Comparison of ENCODE assay signal across 17 cellular contexts in the genomic region with DNA sequence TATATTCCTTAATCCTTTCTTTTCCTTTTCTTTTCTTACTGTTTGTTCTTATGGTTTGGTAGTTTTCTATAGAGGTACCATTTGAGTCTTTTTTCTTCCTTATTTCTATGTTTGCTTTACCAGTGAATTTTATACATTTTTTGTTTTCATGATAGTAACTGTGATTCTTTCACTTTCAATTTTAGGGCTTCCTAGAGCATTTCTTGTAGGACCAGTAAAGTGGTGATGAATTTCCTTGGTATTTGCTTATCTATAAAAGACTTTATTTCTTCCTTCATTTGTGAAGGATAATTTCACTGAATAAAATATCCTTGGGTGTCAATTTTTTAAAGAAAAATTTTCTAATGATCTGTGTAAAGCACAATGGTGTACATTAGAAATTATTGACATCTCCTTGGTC.
DNase-seq lines count a peak whose midpoint lies in the region; ATAC-seq and TF ChIP-seq lines count a peak whose summit lies in the region.
"Had no signal": no experiment of that assay in that cellular context is flagged by ENCODE, and none has a peak within 500 bp of the region (broad histone marks: within the 10 kb centered on the region; RNA-seq: fewer than 3 reads in every experiment).

No MANE protein-coding gene starts in this region.

- H3K36me3 Mint-ChIP-seq in activated T-cell treated with anti-CD3 and anti-CD28 coated beads, Interleukin-2, amount 50 U/mL, for 24 hours (ENCODE audit: low read depth), result no peaks in the 10 kb centered on the region

- no peaks in the 10 kb centered on the region for H3K36me3 ChIP-seq in GM23248 (ENCODE audit: low read depth)
- no peaks in the 10 kb centered on the region for H3K36me3 ChIP-seq in smooth muscle cell (ENCODE audit: low read depth)
- H3K36me3 ChIP-seq: BE2C, MG63 had no signal

- peaks cover 13% of the 10 kb centered on the region for H3K9me3 Mint-ChIP-seq in activated T-cell treated with anti-CD3 and anti-CD28 coated beads, Interleukin-2, amount 50 U/mL, for 24 hours

- H3K27me3 Mint-ChIP-seq in activated T-cell treated with anti-CD3 and anti-CD28 coated beads, Interleukin-2, amount 50 U/mL, for 24 hours, result no peaks in the 10 kb centered on the region
- H3K27me3 Mint-ChIP-seq: CD4-positive, alpha-beta T cell had no signal

- peak overlapping the region; percentile 38; the same call in 1 of the 2 replicates for H3K4me3 ChIP-seq in GM23248
- no peak overlapping the region for H3K4me3 ChIP-seq in smooth muscle cell
- H3K4me3 ChIP-seq: MG63 had no signal

- H3K27ac Mint-ChIP-seq in activated T-cell treated with anti-CD3 and anti-CD28 coated beads, Interleukin-2, amount 50 U/mL, for 24 hours, result no peak overlapping the region
- H3K27ac Mint-ChIP-seq: CD4-positive, alpha-beta T cell had no signal

- no peaks in the 10 kb centered on the region for H3K4me1 Mint-ChIP-seq in activated T-cell treated with anti-CD3 and anti-CD28 coated beads, Interleukin-2, amount 50 U/mL, for 24 hours (ENCODE audit: low read depth)

- H3K27me3 ChIP-seq in GM23248 (replicated peaks; ENCODE audit: insufficient read depth), result no peaks in the 10 kb centered on the region
- no peaks in the 10 kb centered on the region for H3K27me3 ChIP-seq in smooth muscle cell (ENCODE audit: low read depth)
- H3K27me3 ChIP-seq: BE2C, MG63 had no signal

- peak overlapping the region; percentile 9; the same call in 1 of the 2 replicates for H3K9ac ChIP-seq in GM23248
- H3K9ac ChIP-seq in smooth muscle cell (ENCODE audit: low read depth), result no peak overlapping the region

- H3K27ac ChIP-seq in GM23248 (no peak overlapping the region), smooth muscle cell (ENCODE audit: low read depth) (no peak overlapping the region)

- H4K20me1 ChIP-seq in GM23248 (ENCODE audit: insufficient read depth) (no peaks in the 10 kb centered on the region), smooth muscle cell (ENCODE audit: low read depth) (no peaks in the 10 kb centered on the region)

- H2AFZ ChIP-seq in GM23248, result peak overlapping the region; percentile 81
- no peak overlapping the region for H2AFZ ChIP-seq in smooth muscle cell (ENCODE audit: low read depth)

- H3K4me1 ChIP-seq in GM23248 (ENCODE audit: insufficient read depth) (peaks cover 10% of the 10 kb centered on the region), smooth muscle cell (ENCODE audit: low read depth) (no peaks in the 10 kb centered on the region)
- H3K4me1 ChIP-seq: BE2C had no signal

- H3K79me2 ChIP-seq in GM23248 (ENCODE audit: insufficient read depth) (no peaks in the 10 kb centered on the region), smooth muscle cell (ENCODE audit: low read depth) (no peaks in the 10 kb centered on the region)

- H3F3A ChIP-seq in GM23248 (ENCODE audit: insufficient read depth) (no peaks in the 10 kb centered on the region), smooth muscle cell (ENCODE audit: low read depth) (no peaks in the 10 kb centered on the region)

- H3K4me2 ChIP-seq in GM23248 (ENCODE audit: unreplicated experiment), result peak overlapping the region; percentile 87
- peak overlapping the region; percentile 56 for H3K4me2 ChIP-seq in smooth muscle cell

- H3K9me2 ChIP-seq in GM23248 (ENCODE audit: insufficient read depth), result no peaks in the 10 kb centered on the region

- no peak for ATAC-seq in HG02678 (IDR thresholded peaks at IDR 0.05; ENCODE audit: unreplicated experiment)
- ATAC-seq: HepG2 had no signal

- H3K4me3 Mint-ChIP-seq in activated T-cell treated with anti-CD3 and anti-CD28 coated beads, Interleukin-2, amount 50 U/mL, for 24 hours, result no peak overlapping the region
- H3K4me3 Mint-ChIP-seq: CD4-positive, alpha-beta T cell had no signal

- H3K9me3 ChIP-seq in GM23248 (ENCODE audit: low read depth) (no peaks in the 10 kb centered on the region), smooth muscle cell (replicated peaks; ENCODE audit: low read depth) (no peaks in the 10 kb centered on the region)
- H3K9me3 ChIP-seq: BE2C, MG63 had no signal

- DNase-seq in GM23248, result peak; percentile 37
- DNase-seq in OCI-M1 (lab: John Stamatoyannopoulos, UW), result peak; percentile 44
- peak; percentile 55 for DNase-seq in fibroblast of peridontal ligament (ENCODE audit: extremely low read depth)
- no peak for DNase-seq in smooth muscle cell (lab: John Stamatoyannopoulos, UW; ENCODE audit: unreplicated experiment)
- no peak for DNase-seq in NCI-H2171 treated with DMSO at 0.1 percent for 48 hours (lab: John Stamatoyannopoulos, UW)
- no peak for DNase-seq in activated T-cell treated with anti-CD3 and anti-CD28 coated beads, Interleukin-2, amount 50 U/mL, for 24 hours
- DNase-seq: BE2C; Calu3; CD4-positive, alpha-beta T cell; HCEC 1CT; MG63; NCI-H1092 treated with DMSO at 0.1 percent for 48 hours; NCI-H1694 treated with DMSO at 0.1 percent for 48 hours; RPMI8226; SIG-M5 had no signal

- no peak for TF ChIP-seq CTCF in smooth muscle cell (IDR thresholded peaks at IDR 0.05; ENCODE audit: borderline replicate concordance, insufficient read depth, poor library complexity, severe bottlenecking)

- in situ Hi-C loops in GM23248 (cut with MboI), result no loop called here

Comparison
In these comparisons a context has a peak if more than half of its experiments do, and no peak if none do; other contexts are left out.
1. DNase-seq: peak in GM23248 (single experiment), OCI-M1 (single experiment) and fibroblast of peridontal ligament (single experiment); none in smooth muscle cell (single experiment), NCI-H2171 treated with DMSO at 0.1 percent for 48 hours (single experiment) and activated T-cell treated with anti-CD3 and anti-CD28 coated beads, Interleukin-2, amount 50 U/mL, for 24 hours (single experiment).